In genomic region chr4:156954598-156954997, GRCh38 we compare ENCODE assay signal across 1 cellular context.
TF ChIP-seq lines count a peak whose summit lies in the region.

No MANE protein-coding gene starts in this region.

TF ChIP-seq in HepG2, 621 proteins besides CTCF, POLR2A, EP300 and RAD21 (continued from another document):
- TF ChIP-seq ESRRA (CRISPR knock-in tag; IDR thresholded peaks at IDR 0.05; ENCODE audit: low read depth), result no peak
- TF ChIP-seq GRHL1 (CRISPR knock-in tag; conservative IDR thresholded peaks at IDR 0.05), result no peak
- no peak for TF ChIP-seq FOXK2 (IDR thresholded peaks at IDR 0.05)
- TF ChIP-seq ZXDC (CRISPR knock-in tag; IDR thresholded peaks at IDR 0.05), result no peak
- TF ChIP-seq ZNF414 (CRISPR knock-in tag; IDR thresholded peaks at IDR 0.05), result no peak
- no peak for TF ChIP-seq ETV6 (CRISPR knock-in tag; conservative IDR thresholded peaks at IDR 0.05)
- no peak for TF ChIP-seq ZBTB38 (CRISPR knock-in tag; IDR thresholded peaks at IDR 0.05)
- no peak for TF ChIP-seq FOXA1 (IDR thresholded peaks at IDR 0.05)
- TF ChIP-seq FOXA1 (CRISPR knock-in tag; IDR thresholded peaks at IDR 0.05), result no peak
- TF ChIP-seq HDAC2 (CRISPR knock-in tag; IDR thresholded peaks at IDR 0.05), result no peak
- TF ChIP-seq NFATC3 (CRISPR knock-in tag; IDR thresholded peaks at IDR 0.05), result no peak
- TF ChIP-seq ZC3H13 (CRISPR knock-in tag; IDR thresholded peaks at IDR 0.05), result no peak
- TF ChIP-seq TOE1 (CRISPR knock-in tag; IDR thresholded peaks at IDR 0.05), result no peak
- TF ChIP-seq ZNF780A (CRISPR knock-in tag; IDR thresholded peaks at IDR 0.05), result no peak
- TF ChIP-seq PTBP1 (IDR thresholded peaks at IDR 0.05; ENCODE audit: low read depth, low read length, poor library complexity, severe bottlenecking), result no peak
